Comparison of ENCODE assay signal across 1 cellular context in genomic region chr19:43957891-43958290, GRCh38.
TF ChIP-seq lines count a peak whose summit lies in the region.

No MANE protein-coding gene starts in this region.

TF ChIP-seq in liver, 16 proteins besides CTCF, POLR2A, EP300 and RAD21:
- no peak for TF ChIP-seq TAF1 (conservative IDR thresholded peaks at IDR 0.05)
- TF ChIP-seq GABPA (IDR thresholded peaks at IDR 0.05 in 1 of 2, conservative IDR thresholded peaks at IDR 0.05 in 1 of 2) = peak in 1 of 2 donors; percentile 46
- TF ChIP-seq, protein P1, sequence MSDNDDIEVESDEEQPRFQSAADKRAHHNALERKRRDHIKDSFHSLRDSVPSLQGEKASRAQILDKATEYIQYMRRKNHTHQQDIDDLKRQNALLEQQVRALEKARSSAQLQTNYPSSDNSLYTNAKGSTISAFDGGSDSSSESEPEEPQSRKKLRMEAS (IDR thresholded peaks at IDR 0.05) = peak; percentile 26
- TF ChIP-seq YY1 (IDR thresholded peaks at IDR 0.05) = peak; percentile 23
- TF ChIP-seq HNF4A (conservative IDR thresholded peaks at IDR 0.05) = peak in 1 of 2 donors; percentile 41
- peak; percentile 28 for TF ChIP-seq FOXA2 (IDR thresholded peaks at IDR 0.05)
- TF ChIP-seq JUND (IDR thresholded peaks at IDR 0.05) = no peak
- TF ChIP-seq RXRA (IDR thresholded peaks at IDR 0.05) = no peak
